ENCODE assay signal across 8 cellular contexts in the genomic region with DNA sequence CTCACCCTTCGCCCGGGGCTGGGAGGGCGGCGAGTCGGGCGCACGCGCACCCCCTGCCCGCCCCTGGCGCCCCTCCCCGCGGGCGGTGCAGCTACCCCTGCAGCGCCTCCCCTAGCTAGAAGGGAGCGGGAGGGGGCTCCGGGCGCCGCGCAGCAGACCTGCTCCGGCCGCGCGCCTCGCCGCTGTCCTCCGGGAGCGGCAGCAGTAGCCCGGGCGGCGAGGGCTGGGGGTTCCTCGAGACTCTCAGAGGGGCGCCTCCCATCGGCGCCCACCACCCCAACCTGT. TPM values are rescaled to one million over a fixed set of nuclear protein-coding genes. Genes with fewer than 3 reads are reported as not detected.
DNase-seq lines count a peak whose midpoint lies in the region; ATAC-seq and TF ChIP-seq lines count a peak whose summit lies in the region.

A gene with protein sequence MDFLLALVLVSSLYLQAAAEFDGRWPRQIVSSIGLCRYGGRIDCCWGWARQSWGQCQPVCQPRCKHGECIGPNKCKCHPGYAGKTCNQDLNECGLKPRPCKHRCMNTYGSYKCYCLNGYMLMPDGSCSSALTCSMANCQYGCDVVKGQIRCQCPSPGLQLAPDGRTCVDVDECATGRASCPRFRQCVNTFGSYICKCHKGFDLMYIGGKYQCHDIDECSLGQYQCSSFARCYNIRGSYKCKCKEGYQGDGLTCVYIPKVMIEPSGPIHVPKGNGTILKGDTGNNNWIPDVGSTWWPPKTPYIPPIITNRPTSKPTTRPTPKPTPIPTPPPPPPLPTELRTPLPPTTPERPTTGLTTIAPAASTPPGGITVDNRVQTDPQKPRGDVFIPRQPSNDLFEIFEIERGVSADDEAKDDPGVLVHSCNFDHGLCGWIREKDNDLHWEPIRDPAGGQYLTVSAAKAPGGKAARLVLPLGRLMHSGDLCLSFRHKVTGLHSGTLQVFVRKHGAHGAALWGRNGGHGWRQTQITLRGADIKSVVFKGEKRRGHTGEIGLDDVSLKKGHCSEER (plus strand): TSS at position 148 of the 285 bp plus-strand sequence. CDS start 182 bp downstream, outside the sequence.

- intact Hi-C loops in body of pancreas (cut with DNase I), result no loop called here

- no peak for TF ChIP-seq EP300 in tibial nerve (IDR thresholded peaks at IDR 0.05)

- H3K9me3 ChIP-seq in HUES48 (ENCODE audit: control insufficient read depth, insufficient read depth, low read length), result no peaks in the 10 kb centered on the region
- no peaks in the 10 kb centered on the region for H3K9me3 ChIP-seq in body of pancreas
- no peaks in the 10 kb centered on the region for H3K9me3 ChIP-seq in liver (ENCODE audit: control insufficient read depth in 4 of 4, low read length in 3 of 4)
- H3K9me3 ChIP-seq in tibial nerve, result no peaks in the 10 kb centered on the region

- no peak within 1 kb of the TSS for H3K27ac ChIP-seq in HUES48 (ENCODE audit: low read depth, low read length)
- H3K27ac ChIP-seq in body of pancreas, result peak within 1 kb of the TSS; percentile 51 to 93 (median 82)
- no peak within 1 kb of the TSS for H3K27ac ChIP-seq in liver (ENCODE audit: low read depth in 1 of 2, low read length in 2 of 2)
- peak within 1 kb of the TSS; percentile 39 to 81 (median 75) for H3K27ac ChIP-seq in tibial nerve

- ATAC-seq in GM19452 (IDR thresholded peaks at IDR 0.05; ENCODE audit: unreplicated experiment) (peak; percentile 34), body of pancreas (peak; percentile 81)

- H3K36me3 ChIP-seq in HUES48 (ENCODE audit: control insufficient read depth, insufficient read depth, low read length) (no peaks in the 10 kb centered on the region), body of pancreas (replicated peaks in 1 of 2; ENCODE audit: insufficient read depth in 1 of 2, low read depth in 2 of 2) (no peaks in the 10 kb centered on the region), liver (ENCODE audit: control insufficient read depth in 4 of 4, insufficient read depth in 3 of 4, low read depth in 1 of 4, low read length in 3 of 4) (no peaks in the 10 kb centered on the region), tibial nerve (no peaks in the 10 kb centered on the region)

- H3K4me1 ChIP-seq in HUES48 (ENCODE audit: control insufficient read depth, insufficient read depth, low read length) (peaks cover 27% of the 10 kb centered on the region), body of pancreas (peaks cover 31% of the 10 kb centered on the region), liver (ENCODE audit: control insufficient read depth in 4 of 4, insufficient read depth in 4 of 4, low read length in 3 of 4) (peaks cover 0 to 16% (median 5%) of the 10 kb centered on the region in 4 donors), tibial nerve (peaks cover 0 to 30% (median 0%) of the 10 kb centered on the region in 4 donors)

- peaks cover 71% of the 10 kb centered on the region for H3K27me3 ChIP-seq in HUES48 (ENCODE audit: control insufficient read depth, insufficient read depth, low read length)
- H3K27me3 ChIP-seq in body of pancreas, result no peaks in the 10 kb centered on the region
- H3K27me3 ChIP-seq in liver (ENCODE audit: control insufficient read depth in 4 of 4, insufficient read depth in 4 of 4, low read length in 3 of 4), result peaks cover 4 to 20% (median 5%) of the 10 kb centered on the region in 4 donors
- H3K27me3 ChIP-seq in tibial nerve, result peaks cover 0 to 29% of the 10 kb centered on the region in 2 donors

- H3K4me3 ChIP-seq in HUES48 (ENCODE audit: low read depth, low read length), result peak within 1 kb of the TSS; percentile 61
- peak within 1 kb of the TSS; percentile 64 to 68 for H3K4me3 ChIP-seq in body of pancreas
- H3K4me3 ChIP-seq in liver (ENCODE audit: low read depth in 1 of 3, low read length in 3 of 3), result peak within 1 kb of the TSS in 2 of 3 donors; percentile 5 to 32
- peak within 1 kb of the TSS; percentile 47 to 68 (median 58) for H3K4me3 ChIP-seq in tibial nerve

- no peak for TF ChIP-seq RAD21 in liver (IDR thresholded peaks at IDR 0.05)

- peak; percentile 20 for DNase-seq in AG08396 (ENCODE audit: low spot score)
- peak; percentile 59 to 80 (median 62) for DNase-seq in body of pancreas
- DNase-seq in tibial nerve (ENCODE audit: low spot score in 2 of 2), result no peak
- DNase-seq in stimulated activated CD4-positive, alpha-beta T cell treated with anti-CD3 and anti-CD28 coated beads, Interleukin-4, amount 100 ng/mL, for 1 hour, result no peak
- no peak for DNase-seq in activated CD4-positive, CD25-positive, alpha-beta regulatory T cell treated with anti-CD3 and anti-CD28 coated beads, Interleukin-2, amount 50 U/mL, for 72 hours

- no peak for TF ChIP-seq CTCF in body of pancreas (IDR thresholded peaks at IDR 0.05)
- TF ChIP-seq CTCF in liver (IDR thresholded peaks at IDR 0.05; ENCODE audit: low read depth, low read length, missing input control), result no peak
- TF ChIP-seq CTCF in tibial nerve (IDR thresholded peaks at IDR 0.05), result no peak

- H3K9ac ChIP-seq in HUES48 (ENCODE audit: low read depth, low read length) (no peak within 1 kb of the TSS; the same call in 1 of the 2 replicates), liver (ENCODE audit: low read depth in 1 of 2, low read length in 2 of 2) (no peak within 1 kb of the TSS)

- TF ChIP-seq POLR2A in body of pancreas (IDR thresholded peaks at IDR 0.05) (peak; percentile 67 to 81 (median 69)), tibial nerve (IDR thresholded peaks at IDR 0.05) (peak in 1 of 2 donors; percentile 22)

- 0% methylated on average over 31 of the region's 34 CpGs; no CpG with 5 or more reads in 1 of the 2 donors for WGBS in body of pancreas, 2 donors
- 1% methylated on average over 34 of the region's 34 CpGs for WGBS in liver
- 0 to 1% methylated on average over 11 to 19 of the region's 34 CpGs for WGBS in tibial nerve, 2 donors

TF ChIP-seq in liver, 16 proteins besides CTCF, POLR2A, EP300 and RAD21:
- TF ChIP-seq, protein P1, sequence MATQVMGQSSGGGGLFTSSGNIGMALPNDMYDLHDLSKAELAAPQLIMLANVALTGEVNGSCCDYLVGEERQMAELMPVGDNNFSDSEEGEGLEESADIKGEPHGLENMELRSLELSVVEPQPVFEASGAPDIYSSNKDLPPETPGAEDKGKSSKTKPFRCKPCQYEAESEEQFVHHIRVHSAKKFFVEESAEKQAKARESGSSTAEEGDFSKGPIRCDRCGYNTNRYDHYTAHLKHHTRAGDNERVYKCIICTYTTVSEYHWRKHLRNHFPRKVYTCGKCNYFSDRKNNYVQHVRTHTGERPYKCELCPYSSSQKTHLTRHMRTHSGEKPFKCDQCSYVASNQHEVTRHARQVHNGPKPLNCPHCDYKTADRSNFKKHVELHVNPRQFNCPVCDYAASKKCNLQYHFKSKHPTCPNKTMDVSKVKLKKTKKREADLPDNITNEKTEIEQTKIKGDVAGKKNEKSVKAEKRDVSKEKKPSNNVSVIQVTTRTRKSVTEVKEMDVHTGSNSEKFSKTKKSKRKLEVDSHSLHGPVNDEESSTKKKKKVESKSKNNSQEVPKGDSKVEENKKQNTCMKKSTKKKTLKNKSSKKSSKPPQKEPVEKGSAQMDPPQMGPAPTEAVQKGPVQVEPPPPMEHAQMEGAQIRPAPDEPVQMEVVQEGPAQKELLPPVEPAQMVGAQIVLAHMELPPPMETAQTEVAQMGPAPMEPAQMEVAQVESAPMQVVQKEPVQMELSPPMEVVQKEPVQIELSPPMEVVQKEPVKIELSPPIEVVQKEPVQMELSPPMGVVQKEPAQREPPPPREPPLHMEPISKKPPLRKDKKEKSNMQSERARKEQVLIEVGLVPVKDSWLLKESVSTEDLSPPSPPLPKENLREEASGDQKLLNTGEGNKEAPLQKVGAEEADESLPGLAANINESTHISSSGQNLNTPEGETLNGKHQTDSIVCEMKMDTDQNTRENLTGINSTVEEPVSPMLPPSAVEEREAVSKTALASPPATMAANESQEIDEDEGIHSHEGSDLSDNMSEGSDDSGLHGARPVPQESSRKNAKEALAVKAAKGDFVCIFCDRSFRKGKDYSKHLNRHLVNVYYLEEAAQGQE (IDR thresholded peaks at IDR 0.05), result no peak
- no peak for TF ChIP-seq YY1 (IDR thresholded peaks at IDR 0.05)

RNA-seq across cellular contexts. Expression of the gene that starts here (rescaled TPM):
- total RNA-seq in body of pancreas, result 10 to 100 TPM; 28.7 to 29.1 TPM
- 1 to 10 TPM; 1.7 to 4.4 TPM for total RNA-seq in liver
- 1 to 10 TPM; 1.3 to 2.3 TPM for polyA plus RNA-seq in liver
- total RNA-seq in tibial nerve, result 10 to 100 TPM; 15.6 to 53.8 (median 40.7) TPM

Comparison
In these comparisons a context has a peak if more than half of its experiments do, and no peak if none do; other contexts are left out.
1. DNase-seq: peak in AG08396 (single experiment) and body of pancreas (4 of 4); none in tibial nerve (0 of 2), stimulated activated CD4-positive, alpha-beta T cell treated with anti-CD3 and anti-CD28 coated beads, Interleukin-4, amount 100 ng/mL, for 1 hour (single experiment) and activated CD4-positive, CD25-positive, alpha-beta regulatory T cell treated with anti-CD3 and anti-CD28 coated beads, Interleukin-2, amount 50 U/mL, for 72 hours (single experiment).
2. H3K27ac ChIP-seq: peak in body of pancreas (4 of 4) and tibial nerve (4 of 4); none in HUES48 (single experiment) and liver (0 of 2).
3. Peak in every context shown above with its lines, with median percentiles within 50 percentile points of each other: H3K4me3 ChIP-seq.